In genomic region chr7:8516976-8517375, GRCh38 we compare ENCODE assay signal across 16 cellular contexts.
"Had no signal": no experiment of that assay in that cellular context is flagged by ENCODE, and none has a peak within 500 bp of the region (broad histone marks: within the 10 kb centered on the region; RNA-seq: fewer than 3 reads in every experiment).

No MANE protein-coding gene starts in this region.

- FAIRE-seq: kidney, small intestine had no signal

- DNase-seq: cortex of kidney; effector memory CD8-positive, alpha-beta T cell; foreskin melanocyte; head of caudate nucleus; kidney; mesendoderm; naive thymus-derived CD4-positive, alpha-beta T cell; nephron progenitor cell; posterior cingulate gyrus; small intestine; stimulated activated CD4-positive, alpha-beta T cell treated with anti-CD3 and anti-CD28 coated beads, Interleukin-12 subunit alpha, Interleukin-12 subunit beta, amount 100 ng/mL, for 4 hours; tibial artery; upper lobe of left lung; uterus had no signal

- H3K27me3 Mint-ChIP-seq: effector memory CD8-positive, alpha-beta T cell; stimulated activated naive CD8-positive, alpha-beta T cell treated with anti-CD3 and anti-CD28 coated beads, Interleukin-15, Interleukin-2, amounts not matched to agents 100 ng/mL and 50 ng/mL, for 24 hours had no signal

- H3K4me3 Mint-ChIP-seq: effector memory CD8-positive, alpha-beta T cell; naive thymus-derived CD4-positive, alpha-beta T cell; nephron progenitor cell; stimulated activated naive CD8-positive, alpha-beta T cell treated with anti-CD3 and anti-CD28 coated beads, Interleukin-15, Interleukin-2, amounts not matched to agents 100 ng/mL and 50 ng/mL, for 24 hours had no signal

- H3K4me1 ChIP-seq: tibial artery, upper lobe of left lung, uterus had no signal

- H3K36me3 Mint-ChIP-seq: naive thymus-derived CD4-positive, alpha-beta T cell had no signal

- H3K27ac ChIP-seq: hepatocyte, tibial artery, upper lobe of left lung, uterus had no signal

- H3K27me3 ChIP-seq: hepatocyte, tibial artery, upper lobe of left lung, uterus had no signal

- H3K4me3 ChIP-seq: hepatocyte, tibial artery, upper lobe of left lung, uterus had no signal

- H3K9me3 ChIP-seq: tibial artery, upper lobe of left lung, uterus had no signal

- H3K9me3 Mint-ChIP-seq: nephron progenitor cell; stimulated activated naive CD8-positive, alpha-beta T cell treated with anti-CD3 and anti-CD28 coated beads, Interleukin-15, Interleukin-2, amounts not matched to agents 100 ng/mL and 50 ng/mL, for 24 hours had no signal

- H3K4me1 Mint-ChIP-seq: naive thymus-derived CD4-positive, alpha-beta T cell; nephron progenitor cell had no signal

- H3K36me3 ChIP-seq: tibial artery, upper lobe of left lung, uterus had no signal

- H3K27ac Mint-ChIP-seq: effector memory CD8-positive, alpha-beta T cell; naive thymus-derived CD4-positive, alpha-beta T cell; nephron progenitor cell; stimulated activated naive CD8-positive, alpha-beta T cell treated with anti-CD3 and anti-CD28 coated beads, Interleukin-15, Interleukin-2, amounts not matched to agents 100 ng/mL and 50 ng/mL, for 24 hours had no signal
